Comparison of ENCODE assay signal across 8 cellular contexts in the genomic region with DNA sequence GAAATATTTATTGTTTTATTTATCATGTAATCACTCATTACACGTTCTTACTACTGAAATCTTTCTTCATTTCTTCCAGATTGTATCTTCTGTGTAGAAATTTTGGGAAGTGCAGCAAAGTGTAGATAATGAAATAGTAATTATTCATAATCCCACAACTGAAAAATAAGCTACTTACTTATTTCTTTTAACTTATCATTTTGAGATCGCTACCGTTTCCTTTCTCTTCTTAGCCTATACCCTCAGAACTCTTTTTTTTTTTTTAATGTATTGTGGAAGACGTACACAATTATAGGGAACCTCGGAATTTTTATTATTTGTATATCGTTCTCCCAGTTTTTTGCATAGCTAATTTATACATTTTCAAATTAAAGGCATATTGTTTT. TPM values are rescaled to one million over a fixed set of nuclear protein-coding genes. Genes with fewer than 3 reads are reported as not detected.
A peak's percentile ranks its signal among the peaks of the same experiment; 100 is the strongest.
DNase-seq lines count a peak whose midpoint lies in the region; ATAC-seq, FAIRE-seq and TF ChIP-seq lines count a peak whose summit lies in the region.

No MANE protein-coding gene starts in this region.

- peaks cover 17% of the 10 kb centered on the region for H3K4me1 Mint-ChIP-seq in osteocyte (ENCODE audit: unreplicated experiment)

- TF ChIP-seq CTCF in HFF-Myc (IDR thresholded peaks at IDR 0.05; ENCODE audit: low read depth, low read length, missing control alignments) (no peak), GM12878 (IDR thresholded peaks at IDR 0.05 in 2 of 3, conservative IDR thresholded peaks at IDR 0.05 in 1 of 3; ENCODE audit: control insufficient read depth in 2 of 3, extremely low read depth in 1 of 3, insufficient read depth in 1 of 3, low read depth in 3 of 3, low read length in 3 of 3) (no peak), kidney epithelial cell (IDR thresholded peaks at IDR 0.05; ENCODE audit: insufficient read depth, low read length, poor library complexity, severe bottlenecking) (no peak), suprapubic skin (IDR thresholded peaks at IDR 0.05) (no peak), osteocyte (IDR thresholded peaks at IDR 0.05) (no peak)

- H3K27me3 ChIP-seq in GM12878 (replicated peaks in 1 of 2; ENCODE audit: control insufficient read depth in 2 of 2, insufficient read depth in 2 of 2, low read length in 1 of 2) (no peaks in the 10 kb centered on the region), kidney epithelial cell (ENCODE audit: control insufficient read depth, insufficient read depth, low read length) (no peaks in the 10 kb centered on the region), suprapubic skin (peaks cover 3% of the 10 kb centered on the region)

- H3K27ac Mint-ChIP-seq in osteocyte (ENCODE audit: unreplicated experiment), result no peak overlapping the region

- peak overlapping the region; percentile 88 for H3K27ac ChIP-seq in GM12878 (ENCODE audit: control insufficient read depth, insufficient read depth)
- H3K27ac ChIP-seq in suprapubic skin, result no peak overlapping the region

- H3K27me3 Mint-ChIP-seq in osteocyte (ENCODE audit: unreplicated experiment), result peaks cover 39% of the 10 kb centered on the region

- H3K79me2 ChIP-seq in GM12878 (ENCODE audit: control insufficient read depth, insufficient read depth, low read length), result peaks cover 36% of the 10 kb centered on the region

- DNase-seq in HFF-Myc (ENCODE audit: extremely low read depth, low read depth) (no peak), GM12878 (ENCODE audit: low read depth, low spot score) (no peak), kidney epithelial cell (ENCODE audit: low read depth) (no peak), suprapubic skin (ENCODE audit: low spot score in 2 of 2) (no peak), osteocyte (ENCODE audit: extremely low spot score, unreplicated experiment) (no peak)

- H3K36me3 ChIP-seq in GM12878 (ENCODE audit: control insufficient read depth in 2 of 2, insufficient read depth in 2 of 2, low read length in 1 of 2) (no peaks in the 10 kb centered on the region), kidney epithelial cell (ENCODE audit: control insufficient read depth, insufficient read depth, low read length) (no peaks in the 10 kb centered on the region), suprapubic skin (no peaks in the 10 kb centered on the region)

- CTCF ChIA-PET in GM12878 (lab: Yijun Ruan, JAX), result no interaction called here

- FAIRE-seq in GM12878 (lab: Jason Lieb, UNC), result no peak

- H3K4me1 ChIP-seq in GM12878 (ENCODE audit: control insufficient read depth, insufficient read depth, low read length) (peaks cover 3% of the 10 kb centered on the region; the same call in 1 of the 2 replicates), suprapubic skin (peaks cover 24% of the 10 kb centered on the region)

- H3K9ac ChIP-seq in GM12878 (ENCODE audit: control insufficient read depth, insufficient read depth, low read length), result peak overlapping the region; percentile 84

- no peak for TF ChIP-seq RAD21 in GM12878 (IDR thresholded peaks at IDR 0.05; ENCODE audit: insufficient read depth, low read depth, low read length)

- WGBS in GM12878 (ENCODE audit: insufficient coverage, insufficient replicate concordance, low lambda C conversion rate, missing lambda C conversion rate), result 3% methylated on average over 6 of the region's 6 CpGs
- WGBS in suprapubic skin, result 13% methylated on average over 6 of the region's 6 CpGs

- H3K4me3 Mint-ChIP-seq in osteocyte (ENCODE audit: unreplicated experiment), result no peak overlapping the region

- RAD21 ChIA-PET in GM12878 (lab: Charles Lee; ENCODE audit: unreplicated experiment), result interaction anchor here (1.1 kb wide), 2 partner anchors 12 to 92 kb away, joined by 3 read pairs; a partner anchor contains a TSS

- POLR2A ChIA-PET in GM12878 (lab: Charles Lee), result no interaction called here

- SMC1A ChIA-PET in GM12878 (lab: Charles Lee; ENCODE audit: uncharacterized antibody, unreplicated experiment), result interaction anchor here (1.1 to 2.1 kb wide), 5 partner anchors 8 to 109 kb away, joined by 3 to 5 read pairs (median 4); a partner anchor contains a TSS

- no peaks in the 10 kb centered on the region for H4K20me1 ChIP-seq in GM12878 (ENCODE audit: control insufficient read depth, insufficient read depth)

- ATAC-seq in GM12878 (no peak), HG02981 (IDR thresholded peaks at IDR 0.05; ENCODE audit: unreplicated experiment) (no peak), GM18498 (IDR thresholded peaks at IDR 0.05; ENCODE audit: unreplicated experiment) (no peak), GM21619 (IDR thresholded peaks at IDR 0.05; ENCODE audit: unreplicated experiment) (no peak)

- no peaks in the 10 kb centered on the region for H3K9me3 Mint-ChIP-seq in osteocyte (ENCODE audit: unreplicated experiment)

- H3K4me3 ChIP-seq in HFF-Myc (replicated peaks; ENCODE audit: low read depth, low read length) (peak overlapping the region; percentile 81), GM12878 (peak overlapping the region; percentile 42; the same call in 1 of the 2 replicates), kidney epithelial cell (ENCODE audit: low read depth, low read length) (peak overlapping the region; percentile 33), suprapubic skin (peak overlapping the region; percentile 94)

- peak overlapping the region; percentile 85 for H2AFZ ChIP-seq in GM12878 (ENCODE audit: control insufficient read depth, low read depth, low read length)

- in situ Hi-C loops in GM12878 (cut with MboI), result no loop called here

- TF ChIP-seq POLR2A in GM12878 (IDR thresholded peaks at IDR 0.05; ENCODE audit: low read depth, low read length) (no peak), suprapubic skin (IDR thresholded peaks at IDR 0.05) (no peak)

- BruUV-seq in GM12878 (replicated peaks; lab: Mats Ljungman, UMichigan), result no TSS peak

- intact Hi-C loops in GM12878 (cut with micrococcal nuclease; ENCODE audit: unreplicated experiment), result no loop called here

- TF ChIP-seq EP300 in GM12878 (IDR thresholded peaks at IDR 0.05; ENCODE audit: borderline replicate concordance in 1 of 2, control insufficient read depth in 1 of 2, low read depth in 2 of 2, low read length in 2 of 2) (no peak), suprapubic skin (IDR thresholded peaks at IDR 0.05) (no peak)

- peak overlapping the region; percentile 83 for H3K4me2 ChIP-seq in GM12878 (ENCODE audit: control insufficient read depth, insufficient read depth)

- peaks cover 8% of the 10 kb centered on the region for H3K36me3 Mint-ChIP-seq in osteocyte (ENCODE audit: unreplicated experiment)

- H3K9me3 ChIP-seq in GM12878 (replicated peaks; ENCODE audit: control insufficient read depth, insufficient read depth, low read length) (no peaks in the 10 kb centered on the region), suprapubic skin (no peaks in the 10 kb centered on the region)

TF ChIP-seq in GM12878, 131 proteins besides CTCF, POLR2A, EP300 and RAD21 (continues in another document):
- no peak for TF ChIP-seq SREBF1 (IDR thresholded peaks at IDR 0.05; ENCODE audit: low read length)

RNA-seq across cellular contexts. Expression of a gene that starts 0.5 kb away (rescaled TPM):
- total RNA-seq in GM12878 (2013; cell fraction: nucleolus; rRNA removed), result 38.7 and 61.7 TPM in 2 replicates
- 66.3 and 68.6 TPM in 2 replicates for total RNA-seq in GM12878 (2014; rRNA removed)
- total RNA-seq in GM12878 (2014; rRNA removed; fragmentation: Illumina TruSeq; extraction: Trizol), result 77.2 and 77.8 TPM in 2 replicates
- 75.6 and 78.1 TPM in 2 replicates for total RNA-seq in GM12878 (2021)
- polyA plus RNA-seq in GM12878 (2011; ENCODE audit: low read depth), result 71.7 TPM
- 74.6 and 84.9 TPM in 2 replicates for polyA plus RNA-seq in GM12878 (2011; rRNA removed)
- polyA plus RNA-seq in GM12878 (2011; cell fraction: cytosol; rRNA removed), result 44.5 and 50.5 TPM in 2 replicates
- polyA plus RNA-seq in GM12878 (2011; cell fraction: nucleus; rRNA removed), result 51.6 and 69.9 TPM in 2 replicates
- polyA plus RNA-seq in GM12878 (2012), result 57.1 and 76.8 TPM in 2 replicates
- 75.3 and 83.4 TPM in 2 replicates for polyA plus RNA-seq in GM12878 (2014; fragmentation: Illumina TruSeq; extraction: Trizol)
- 10 to 100 TPM; 44.7 to 57.5 TPM for polyA plus RNA-seq in GM12878 (2014; fragmentation: Nextera tagmentation; extraction: Ambion mirVana)
- 72.9 and 82.5 TPM in 2 replicates for polyA plus RNA-seq in GM12878 (2014; rRNA removed)
- polyA plus RNA-seq in GM12878 (2016; fragmentation: Nextera tagmentation; extraction: Ambion mirVana), result 100 to 1,000 TPM; 119 to 124 TPM
- polyA minus RNA-seq in GM12878 (2011; rRNA and poly(A)+ RNA removed), result 55.6 and 77.6 TPM in 2 replicates
- 21.5 and 22.8 TPM in 2 replicates for polyA minus RNA-seq in GM12878 (2011; cell fraction: cytosol; rRNA and poly(A)+ RNA removed)
- polyA minus RNA-seq in GM12878 (2011; cell fraction: nucleus; rRNA and poly(A)+ RNA removed), result 15.5 and 27.2 TPM in 2 replicates
- total RNA-seq in kidney epithelial cell, result 53.6 and 65.9 TPM in 2 replicates
- total RNA-seq in suprapubic skin, result 10 to 100 TPM; 24.2 to 65.8 (median 51.2) TPM
- 61.1 and 65.5 TPM in 2 replicates for total RNA-seq in osteocyte

RNA-seq across cellular contexts. Expression of a gene that starts 12.1 kb away (rescaled TPM):
- 0.93 and 5.8 TPM in 2 replicates for total RNA-seq in GM12878 (2013; cell fraction: nucleolus; rRNA removed)
- 1.6 and 2.8 TPM in 2 replicates for total RNA-seq in GM12878 (2014; rRNA removed)
- 1.1 and 1.5 TPM in 2 replicates for total RNA-seq in GM12878 (2014; rRNA removed; fragmentation: Illumina TruSeq; extraction: Trizol)
- 1.2 and 2.4 TPM in 2 replicates for total RNA-seq in GM12878 (2021)
- polyA plus RNA-seq in GM12878 (2011; ENCODE audit: low read depth), result 6.9 TPM
- 0.50 and 0.68 TPM in 2 replicates for polyA plus RNA-seq in GM12878 (2011; rRNA removed)
- 0.13 and 0.35 TPM in 2 replicates for polyA plus RNA-seq in GM12878 (2011; cell fraction: cytosol; rRNA removed)
- polyA plus RNA-seq in GM12878 (2011; cell fraction: nucleus; rRNA removed), result 0.75 and 0.76 TPM in 2 replicates
- 7.0 and 7.2 TPM in 2 replicates for polyA plus RNA-seq in GM12878 (2012)
- polyA plus RNA-seq in GM12878 (2014; fragmentation: Illumina TruSeq; extraction: Trizol), result 1.9 and 3.0 TPM in 2 replicates
- 1 to 10 TPM; 4.4 to 5.9 TPM for polyA plus RNA-seq in GM12878 (2014; fragmentation: Nextera tagmentation; extraction: Ambion mirVana)
- polyA plus RNA-seq in GM12878 (2014; rRNA removed), result 1.3 and 2.7 TPM in 2 replicates
- 1 to 10 TPM; 1.4 to 2.2 TPM for polyA plus RNA-seq in GM12878 (2016; fragmentation: Nextera tagmentation; extraction: Ambion mirVana)
- 0.51 and 0.82 TPM in 2 replicates for polyA minus RNA-seq in GM12878 (2011; rRNA and poly(A)+ RNA removed)
- not detected in 2 replicates for polyA minus RNA-seq in GM12878 (2011; cell fraction: cytosol; rRNA and poly(A)+ RNA removed)
- 0.29 and 0.36 TPM in 2 replicates for polyA minus RNA-seq in GM12878 (2011; cell fraction: nucleus; rRNA and poly(A)+ RNA removed)
- total RNA-seq in kidney epithelial cell, result 0.17 and 0.27 TPM in 2 replicates
- total RNA-seq in suprapubic skin, result under 1 TPM in 1 of 4 donors, not detected in 3; 0.45 TPM
- not detected in 2 replicates for total RNA-seq in osteocyte

Comparison
In these comparisons a context has a peak if more than half of its experiments do, and no peak if none do; other contexts are left out.
1. H3K4me3 ChIP-seq: peak in every context shown above with its lines; median percentile 94 in suprapubic skin; 81 in HFF-Myc; 42 in GM12878; 33 in kidney epithelial cell.